ENCODE assay signal across 2 cellular contexts in genomic region chr2:85119900-85120299, GRCh38.
TF ChIP-seq lines count a peak whose summit lies in the region.

No MANE protein-coding gene starts in this region.

TF ChIP-seq in GM23338, 12 proteins besides CTCF, POLR2A, EP300 and RAD21:
- TF ChIP-seq REST (IDR thresholded peaks at IDR 0.05; ENCODE audit: unreplicated experiment) = no peak
- TF ChIP-seq ZNF114 (CRISPR knock-in tag; IDR thresholded peaks at IDR 0.05) = no peak
- peak; percentile 66; the same call in 1 of the 2 replicates for TF ChIP-seq POLR2AphosphoS5 (IDR thresholded peaks at IDR 0.05; ENCODE audit: low read depth)
- TF ChIP-seq EZH2phosphoT487 (IDR thresholded peaks at IDR 0.05; ENCODE audit: unreplicated experiment) = no peak
- TF ChIP-seq NANOG (IDR thresholded peaks at IDR 0.05; ENCODE audit: borderline replicate concordance) = peak; percentile 90
- peak; percentile 76; the same call in 1 of the 2 replicates for TF ChIP-seq ZNF462 (CRISPR knock-in tag; IDR thresholded peaks at IDR 0.05)
TF ChIP-seq in GM23338: peak in this region for 3.

TF ChIP-seq in H1, 55 proteins besides CTCF, POLR2A, EP300 and RAD21:
- TF ChIP-seq SIRT6 (IDR thresholded peaks at IDR 0.05; ENCODE audit: low read length) (no peak), ATF3 (IDR thresholded peaks at IDR 0.05; ENCODE audit: insufficient read depth, low read depth, low read length) (no peak), MAX (IDR thresholded peaks at IDR 0.05) (peak; percentile 68), KDM5A (IDR thresholded peaks at IDR 0.05; ENCODE audit: low read length) (no peak), SIX5 (IDR thresholded peaks at IDR 0.05; ENCODE audit: low read depth, low read length) (no peak), USF2 (IDR thresholded peaks at IDR 0.05; ENCODE audit: low read length) (no peak), CBX5 (IDR thresholded peaks at IDR 0.05; ENCODE audit: low read depth, low read length) (no peak), CEBPB (IDR thresholded peaks at IDR 0.05; ENCODE audit: low read depth, low read length) (no peak), ASH2L (IDR thresholded peaks at IDR 0.05; ENCODE audit: low read length) (no peak), ATF2 (IDR thresholded peaks at IDR 0.05; ENCODE audit: low read length) (no peak), BCL11A (IDR thresholded peaks at IDR 0.05; ENCODE audit: low read depth in 2 of 2, low read length in 2 of 2) (no peak), CREB1 (IDR thresholded peaks at IDR 0.05) (no peak), TEAD4 (IDR thresholded peaks at IDR 0.05; ENCODE audit: low read depth, low read length) (peak; percentile 52; the same call in 1 of the 2 replicates), BACH1 (IDR thresholded peaks at IDR 0.05; ENCODE audit: low read length) (no peak), POLR2AphosphoS5 (IDR thresholded peaks at IDR 0.05; ENCODE audit: low read depth, low read length) (peak; percentile 89), GABPA (IDR thresholded peaks at IDR 0.05; ENCODE audit: borderline replicate concordance, insufficient read depth, low read length) (no peak), CBX8 (IDR thresholded peaks at IDR 0.05; ENCODE audit: borderline replicate concordance, low read depth, low read length) (no peak), CTBP2 (IDR thresholded peaks at IDR 0.05; ENCODE audit: borderline replicate concordance, insufficient read depth, insufficient read length, low read length) (no peak), E2F6 (IDR thresholded peaks at IDR 0.05) (no peak), KDM1A (IDR thresholded peaks at IDR 0.05; ENCODE audit: borderline replicate concordance, low read length) (no peak), RXRA (IDR thresholded peaks at IDR 0.05; ENCODE audit: insufficient read depth, low read depth, low read length) (0 out of 2 replicates have a peak, but pooled peaks have one; percentile 54), NANOG (IDR thresholded peaks at IDR 0.05; ENCODE audit: insufficient read depth, low read depth, low read length, poor library complexity, severe bottlenecking) (peak; percentile 82), POU5F1 (IDR thresholded peaks at IDR 0.05; ENCODE audit: low read depth, low read length) (0 out of 2 replicates have a peak, but pooled peaks have one; percentile 21), ZNF274 (IDR thresholded peaks at IDR 0.05; ENCODE audit: borderline replicate concordance, extremely low read depth, low read length) (no peak), RFX5 (IDR thresholded peaks at IDR 0.05; ENCODE audit: borderline replicate concordance, low read depth, low read length) (no peak), SIN3A (conservative IDR thresholded peaks at IDR 0.05 in 1 of 2, IDR thresholded peaks at IDR 0.05 in 1 of 2; ENCODE audit: low read depth in 1 of 2, low read length in 2 of 2) (no peak), PHF8 (conservative IDR thresholded peaks at IDR 0.05; ENCODE audit: low read depth, low read length) (no peak), YY1 (IDR thresholded peaks at IDR 0.05; ENCODE audit: low read depth, low read length) (peak; percentile 72; the same call in 1 of the 2 replicates), SP2 (IDR thresholded peaks at IDR 0.05; ENCODE audit: low read length) (no peak), KDM4A (IDR thresholded peaks at IDR 0.05; ENCODE audit: low read depth, low read length, severe bottlenecking) (no peak), RNF2 (IDR thresholded peaks at IDR 0.05; ENCODE audit: borderline replicate concordance, low read depth, low read length, missing control alignments, poor library complexity, severe bottlenecking) (no peak), HDAC2 (IDR thresholded peaks at IDR 0.05; ENCODE audit: borderline replicate concordance in 1 of 2, low read depth in 2 of 2, low read length in 2 of 2) (no peak), TAF1 (IDR thresholded peaks at IDR 0.05; ENCODE audit: low read depth, low read length) (0 out of 2 replicates have a peak, but pooled peaks have one; percentile 34), CHD1 (IDR thresholded peaks at IDR 0.05; ENCODE audit: low read depth, low read length) (no peak), TAF7 (optimal IDR thresholded peaks at IDR 0.05; ENCODE audit: borderline replicate concordance, low read depth, low read length) (no peak), BRCA1 (IDR thresholded peaks at IDR 0.05; ENCODE audit: low read depth, low read length) (no peak), HDAC6 (IDR thresholded peaks at IDR 0.05; ENCODE audit: low read depth, low read length) (peak; percentile 14), TCF12 (IDR thresholded peaks at IDR 0.05; ENCODE audit: low read depth, low read length) (peak; percentile 87), SP1 (IDR thresholded peaks at IDR 0.05; ENCODE audit: low read depth, low read length) (peak; percentile 66), CHD7 (IDR thresholded peaks at IDR 0.05; ENCODE audit: insufficient replicate concordance, low read length) (peak; percentile 23), NRF1 (IDR thresholded peaks at IDR 0.05; ENCODE audit: low read depth, low read length) (no peak), JUND (IDR thresholded peaks at IDR 0.05; ENCODE audit: low read length) (no peak), CHD2 (IDR thresholded peaks at IDR 0.05; ENCODE audit: low read length) (no peak), TBP (IDR thresholded peaks at IDR 0.05; ENCODE audit: low read depth, low read length) (no peak), JUN (IDR thresholded peaks at IDR 0.05; ENCODE audit: low read depth, low read length) (no peak), EGR1 (IDR thresholded peaks at IDR 0.05; ENCODE audit: borderline replicate concordance, low read depth, low read length) (0 out of 2 replicates have a peak, but pooled peaks have one; percentile 47)
